23 cellular contexts compared by ENCODE assay signal in genomic region chr12:107326237-107326636, GRCh38.
"Had no signal": no experiment of that assay in that cellular context is flagged by ENCODE, and none has a peak within 500 bp of the region (broad histone marks: within the 10 kb centered on the region; RNA-seq: fewer than 3 reads in every experiment).

No MANE protein-coding gene starts in this region.

- DNase-seq: activated B cell treated with CpG ODN at 0.5 μM for 24 hours; activated CD4-positive, alpha-beta T cell treated with anti-CD3 and anti-CD28 coated beads, Interleukin-2, amount 10 ng/mL, durations not matched to agents 7 days and 5 days; activated CD8-positive, alpha-beta T cell treated with anti-CD3 and anti-CD28 coated beads, Interleukin-2, amount 10 ng/mL, durations not matched to agents 7 days and 5 days; activated naive CD4-positive, alpha-beta T cell treated with Interleukin-2 at 50 U/mL for 16 hours; activated naive CD8-positive, alpha-beta T cell treated with anti-CD3 and anti-CD28 coated beads, Interleukin-2, amount 50 U/mL, for 24 hours; activated T-cell treated with anti-CD3 and anti-CD28 coated beads, Interleukin-2, amount 50 U/mL, for 24 hours; anterior cingulate cortex; caudate nucleus; dorsolateral prefrontal cortex; foreskin keratinocyte; left cardiac atrium; mesenchymal stem cell; naive thymus-derived CD4-positive, alpha-beta T cell; ovary; stimulated activated CD4-positive, alpha-beta T cell treated with anti-CD3 and anti-CD28 coated beads, Interleukin-4, amount 100 ng/mL, for 1 hour; stomach; trophoblast cell had no signal

- H3K36me3 ChIP-seq: ovary, stomach had no signal

- H3K27ac Mint-ChIP-seq: activated B cell treated with CpG ODN at 0.5 μM for 24 hours; activated CD4-positive, alpha-beta T cell treated with anti-CD3 and anti-CD28 coated beads, Interleukin-2, amount 10 ng/mL, durations not matched to agents 7 days and 5 days; activated CD8-positive, alpha-beta T cell treated with anti-CD3 and anti-CD28 coated beads, Interleukin-2, amount 10 ng/mL, durations not matched to agents 7 days and 5 days; activated naive CD8-positive, alpha-beta T cell treated with anti-CD3 and anti-CD28 coated beads, Interleukin-2, amount 50 U/mL, for 24 hours; activated T-cell treated with anti-CD3 and anti-CD28 coated beads, Interleukin-2, amount 50 U/mL, for 24 hours; activated T-helper 2 cell treated with anti-CD3 and anti-CD28 coated beads, Interferon-gamma antibody, Interleukin-2, Interleukin-4, amounts not matched to agents 10 μg/mL and 5 μg/mL and 100 μg/mL, durations not matched to agents 14 hours and 24 hours and 36 hours; brain; stimulated activated effector memory CD8-positive, alpha-beta T cell treated with anti-CD3 and anti-CD28 coated beads, Interleukin-12 subunit alpha, Interleukin-12 subunit beta, amount 100 ng/mL, for 72 hours had no signal

- H3K27me3 ChIP-seq: foreskin keratinocyte, ovary had no signal

- H2AFZ ChIP-seq: hepatocyte had no signal

- H3K9me3 Mint-ChIP-seq: activated B cell treated with CpG ODN at 0.5 μM for 24 hours; activated naive CD8-positive, alpha-beta T cell treated with anti-CD3 and anti-CD28 coated beads, Interleukin-2, amount 50 U/mL, for 24 hours; activated T-helper 2 cell treated with anti-CD3 and anti-CD28 coated beads, Interferon-gamma antibody, Interleukin-2, Interleukin-4, amounts not matched to agents 10 μg/mL and 5 μg/mL and 100 μg/mL, durations not matched to agents 14 hours and 24 hours and 36 hours; brain; stimulated activated effector memory CD8-positive, alpha-beta T cell treated with anti-CD3 and anti-CD28 coated beads, Interleukin-12 subunit alpha, Interleukin-12 subunit beta, amount 100 ng/mL, for 72 hours had no signal

- H3K9me3 ChIP-seq: ovary, stomach had no signal

- H3K27me3 Mint-ChIP-seq: activated CD4-positive, alpha-beta T cell treated with anti-CD3 and anti-CD28 coated beads, Interleukin-2, amount 10 ng/mL, durations not matched to agents 7 days and 5 days; activated naive CD8-positive, alpha-beta T cell treated with anti-CD3 and anti-CD28 coated beads, Interleukin-2, amount 50 U/mL, for 24 hours; activated T-cell treated with anti-CD3 and anti-CD28 coated beads, Interleukin-2, amount 50 U/mL, for 24 hours; naive thymus-derived CD4-positive, alpha-beta T cell had no signal

- H3K79me2 ChIP-seq: hepatocyte had no signal

- H3K4me3 Mint-ChIP-seq: activated B cell treated with CpG ODN at 0.5 μM for 24 hours; activated CD4-positive, alpha-beta T cell treated with anti-CD3 and anti-CD28 coated beads, Interleukin-2, amount 10 ng/mL, durations not matched to agents 7 days and 5 days; activated CD8-positive, alpha-beta T cell treated with anti-CD3 and anti-CD28 coated beads, Interleukin-2, amount 10 ng/mL, durations not matched to agents 7 days and 5 days; activated naive CD8-positive, alpha-beta T cell treated with anti-CD3 and anti-CD28 coated beads, Interleukin-2, amount 50 U/mL, for 24 hours; activated T-cell treated with anti-CD3 and anti-CD28 coated beads, Interleukin-2, amount 50 U/mL, for 24 hours; brain; naive thymus-derived CD4-positive, alpha-beta T cell; stimulated activated effector memory CD8-positive, alpha-beta T cell treated with anti-CD3 and anti-CD28 coated beads, Interleukin-12 subunit alpha, Interleukin-12 subunit beta, amount 100 ng/mL, for 72 hours had no signal

- ATAC-seq: activated CD8-positive, alpha-beta T cell treated with anti-CD3 and anti-CD28 coated beads, Interleukin-2, amount 10 ng/mL, durations not matched to agents 7 days and 5 days; activated naive CD8-positive, alpha-beta T cell treated with anti-CD3 and anti-CD28 coated beads, Interleukin-2, amount 50 U/mL, for 24 hours; foreskin keratinocyte; left cardiac atrium; naive thymus-derived CD4-positive, alpha-beta T cell; sciatic nerve; stimulated activated effector memory CD8-positive, alpha-beta T cell treated with anti-CD3 and anti-CD28 coated beads, Interleukin-12 subunit alpha, Interleukin-12 subunit beta, amount 100 ng/mL, for 72 hours had no signal

- H3K27ac ChIP-seq: dorsolateral prefrontal cortex, foreskin keratinocyte, hepatocyte, ovary, stomach had no signal

- H3K36me3 Mint-ChIP-seq: brain had no signal

- H3K4me2 ChIP-seq: hepatocyte, smooth muscle cell had no signal

- H3K4me3 ChIP-seq: dorsolateral prefrontal cortex, hepatocyte, ovary, smooth muscle cell, stomach had no signal
